Comparison of ENCODE assay signal across 21 cellular contexts in genomic region chr6:37366910-37367309, GRCh38.
A peak's percentile ranks its signal among the peaks of the same experiment; 100 is the strongest.
DNase-seq lines count a peak whose midpoint lies in the region; ATAC-seq lines count a peak whose summit lies in the region.
"Had no signal": no experiment of that assay in that cellular context is flagged by ENCODE, and none has a peak within 500 bp of the region (broad histone marks: within the 10 kb centered on the region; RNA-seq: fewer than 3 reads in every experiment).

No MANE protein-coding gene starts in this region.

- peak; percentile 47 for DNase-seq in NCI-H82 (lab: John Stamatoyannopoulos, UW)
- no peak for DNase-seq in NCI-H82 treated with DMSO at 0.1 percent for 48 hours (lab: John Stamatoyannopoulos, UW; ENCODE audit: unreplicated experiment)
- DNase-seq in NCI-H774 (lab: John Stamatoyannopoulos, UW), result peak; percentile 85
- peak; percentile 13 for DNase-seq in fibroblast of peridontal ligament (ENCODE audit: extremely low read depth)
- no peak for DNase-seq in hypothalamus (lab: John Stamatoyannopoulos, UW)
- DNase-seq in effector CD4-positive, alpha-beta T cell, result no peak
- DNase-seq: activated naive CD4-positive, alpha-beta T cell; activated T-cell treated with anti-CD3 and anti-CD28 coated beads, Interleukin-2, amount 50 U/mL, for 72 hours; adrenal gland; CD4-positive, CD25-positive, alpha-beta regulatory T cell; effector CD8-positive, alpha-beta T cell; NCI-H1105; NCI-H2081; sigmoid colon; stimulated activated naive CD8-positive, alpha-beta T cell treated with anti-CD3 and anti-CD28 coated beads, Interleukin-15, Interleukin-2, amounts not matched to agents 100 U/mL and 50 U/mL, for 24 hours; T1000; testis had no signal

- ATAC-seq in GM21390 (IDR thresholded peaks at IDR 0.05; ENCODE audit: unreplicated experiment), result no peak
- ATAC-seq in GM18909 (IDR thresholded peaks at IDR 0.05; ENCODE audit: poor library complexity, unreplicated experiment), result no peak
- ATAC-seq: activated T-cell treated with anti-CD3 and anti-CD28 coated beads, Interleukin-2, amount 50 U/mL, for 72 hours; gastroesophageal sphincter; GM12878; stimulated activated naive CD8-positive, alpha-beta T cell treated with anti-CD3 and anti-CD28 coated beads, Interleukin-15, Interleukin-2, amounts not matched to agents 100 U/mL and 50 U/mL, for 24 hours had no signal

Comparison
In these comparisons a context has a peak if more than half of its experiments do, and no peak if none do; other contexts are left out.
1. DNase-seq: peak in NCI-H82 (single experiment), NCI-H774 (single experiment) and fibroblast of peridontal ligament (single experiment); none in NCI-H82 treated with DMSO at 0.1 percent for 48 hours (single experiment), hypothalamus (0 of 51) and effector CD4-positive, alpha-beta T cell (single experiment).